Comparison of ENCODE assay signal across 22 cellular contexts in the genomic region with DNA sequence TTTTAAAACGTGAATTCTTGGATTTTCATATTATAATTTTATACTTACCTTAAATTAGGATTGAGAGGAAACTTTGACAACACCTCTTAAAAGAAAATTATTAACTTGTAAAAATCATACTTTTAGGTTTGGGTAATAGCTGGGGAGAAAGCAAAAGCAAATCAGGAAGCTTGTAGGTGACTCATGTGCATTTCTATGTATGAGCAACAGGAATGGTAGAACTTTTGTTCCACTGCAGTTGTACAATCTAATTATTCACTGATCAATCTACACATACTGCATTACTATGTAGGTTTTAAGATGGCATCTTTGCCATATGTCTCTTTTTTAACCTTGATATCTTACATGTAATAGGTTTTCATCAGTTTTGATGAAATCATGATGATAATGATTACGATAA.
DNase-seq lines count a peak whose midpoint lies in the region; ATAC-seq and TF ChIP-seq lines count a peak whose summit lies in the region.
"Had no signal": no experiment of that assay in that cellular context is flagged by ENCODE, and none has a peak within 500 bp of the region (broad histone marks: within the 10 kb centered on the region; RNA-seq: fewer than 3 reads in every experiment).

No MANE protein-coding gene starts in this region.

- intact Hi-C loops in IMR-90 (cut with micrococcal nuclease) (no loop called here), ovary (cut with DNase I) (no loop called here)

- 0 out of 2 replicates have a peak, but pooled peaks cover 6% of the 10 kb centered on the region for H4K20me1 ChIP-seq in IMR-90 (ENCODE audit: insufficient read depth, low read length)

- no peak overlapping the region for H3K4ac ChIP-seq in IMR-90 (ENCODE audit: low read depth, low read length)

- no peak overlapping the region for H3K56ac ChIP-seq in IMR-90 (ENCODE audit: extremely low read depth, insufficient read depth, low read length)

- H2AK5ac ChIP-seq in IMR-90 (ENCODE audit: low read depth, low read length), result no peak overlapping the region

- H3K27ac ChIP-seq in IMR-90 (ENCODE audit: insufficient read depth, low read length) (no peak overlapping the region), ovary (no peak overlapping the region)
- H3K27ac ChIP-seq: gastroesophageal sphincter, KMS-11, neutrophil, transverse colon had no signal

- dilution Hi-C loops in IMR-90 (cut with HindIII; ENCODE audit: low sequenced_read_pairs, unreplicated experiment), result no loop called here

- POLR2A ChIA-PET in IMR-90 (lab: Charles Lee; ENCODE audit: unreplicated experiment), result no interaction called here

- H3K79me1 ChIP-seq in IMR-90 (ENCODE audit: low read depth in 1 of 2, low read length in 2 of 2), result peaks cover 3 to 22% of the 10 kb centered on the region in 2 experiments; a peak in 2 of 4 replicates

- peak overlapping the region; percentile 48; the same call in 1 of the 2 replicates for H3K4me2 ChIP-seq in IMR-90 (ENCODE audit: low read depth, low read length)
- H3K4me2 ChIP-seq: KMS-11 had no signal

- H3K9ac ChIP-seq in IMR-90 (ENCODE audit: low read depth, low read length), result no peak overlapping the region
- H3K9ac ChIP-seq: KMS-11 had no signal

- H3K23ac ChIP-seq in IMR-90 (ENCODE audit: low read depth, low read length), result no peak overlapping the region

- H3K18ac ChIP-seq in IMR-90 (ENCODE audit: low read depth, low read length), result no peak overlapping the region

- no peak overlapping the region for H2AFZ ChIP-seq in IMR-90 (replicated peaks; ENCODE audit: low read length, poor library complexity)

- in situ Hi-C loops in IMR-90 (cut with MboI; ENCODE audit: low sequenced_read_pairs), result no loop called here
- in situ Hi-C loops in astrocyte of the spinal cord (cut with HindIII; ENCODE audit: low sequenced_read_pairs), result no loop called here

- no CpG with 5 or more reads among the region's 2 CpGs for WGBS in IMR-90 (ENCODE audit: extremely low coverage in 2 of 2, insufficient read length in 1 of 2), 2 experiments
- 68 to 95% (median 90%) methylated on average over 2 of the region's 2 CpGs for WGBS in ovary, 3 donors

- no peak overlapping the region for H3K14ac ChIP-seq in IMR-90 (replicated peaks; ENCODE audit: low read depth, low read length)

- no peak overlapping the region for H2BK20ac ChIP-seq in IMR-90 (ENCODE audit: low read depth, low read length)

- TF ChIP-seq RAD21 in IMR-90 (IDR thresholded peaks at IDR 0.05; ENCODE audit: low read length), result no peak

- H4K5ac ChIP-seq in IMR-90 (ENCODE audit: low read depth, low read length), result no peak overlapping the region

- DNase-seq in AG08395 (ENCODE audit: low spot score) (peak; percentile 37), IMR-90 (peak; percentile 74), astrocyte of the spinal cord (ENCODE audit: low read depth, low spot score) (peak; percentile 36), foreskin fibroblast (peak; percentile 41 to 72), kidney glomerular epithelial cell (lab: John Stamatoyannopoulos, UW) (no peak), ovary (no peak)
- DNase-seq in stimulated activated CD4-positive, alpha-beta T cell treated with anti-CD3 and anti-CD28 coated beads, Interleukin-1b, Interleukin-23, amount 100 ng/mL, for 48 hours, result no peak
- DNase-seq: 8988T; activated CD8-positive, alpha-beta T cell treated with anti-CD3 and anti-CD28 coated beads, Interleukin-2, amount 10 ng/mL, durations not matched to agents 7 days and 5 days; activated gamma-delta T cell; activated naive CD8-positive, alpha-beta T cell treated with anti-CD3 and anti-CD28 coated beads, Interleukin-2, amount 50 U/mL, for 24 hours; COR-L47; DMS79; H9; NCI-H187; stimulated activated CD4-positive, alpha-beta T cell treated with anti-CD3 and anti-CD28 coated beads, Interleukin-4, amount 100 ng/mL, for 4 hours; stimulated activated naive CD8-positive, alpha-beta T cell treated with anti-CD3 and anti-CD28 coated beads, Interleukin-15, amount 100 ng/mL, for 72 hours; transverse colon had no signal

- no peak overlapping the region for H4K8ac ChIP-seq in IMR-90 (ENCODE audit: low read depth in 2 of 2, low read length in 2 of 2)

- H3K4me1 ChIP-seq in IMR-90 (ENCODE audit: control insufficient read depth, insufficient read depth, low read length), result peaks cover 4% of the 10 kb centered on the region
- peaks cover 2% of the 10 kb centered on the region for H3K4me1 ChIP-seq in ovary (ENCODE audit: insufficient read depth)

- no peak overlapping the region for H4K91ac ChIP-seq in IMR-90 (ENCODE audit: insufficient read depth, low read depth, low read length)

- BruUV-seq in IMR-90 (replicated peaks; lab: Mats Ljungman, UMichigan), result no TSS peak

- H3K9me3 ChIP-seq in IMR-90 (ENCODE audit: control insufficient read depth, insufficient read depth, low read length), result no peaks in the 10 kb centered on the region
- H3K9me3 ChIP-seq in ovary, result no peaks in the 10 kb centered on the region
- H3K9me3 ChIP-seq: gastroesophageal sphincter, neutrophil, transverse colon had no signal

- no peak overlapping the region for H2AK9ac ChIP-seq in IMR-90 (replicated peaks; ENCODE audit: low read depth, low read length, poor library complexity)

- TF ChIP-seq CTCF in IMR-90 (conservative IDR thresholded peaks at IDR 0.05; ENCODE audit: low read depth, low read length), result no peak
- TF ChIP-seq CTCF in astrocyte of the spinal cord (IDR thresholded peaks at IDR 0.05; ENCODE audit: low read depth, low read length), result no peak
- no peak for TF ChIP-seq CTCF in foreskin fibroblast (IDR thresholded peaks at IDR 0.05; ENCODE audit: low read depth, low read length)
- TF ChIP-seq CTCF in ovary (IDR thresholded peaks at IDR 0.05), result no peak

- no peak for TF ChIP-seq EP300 in ovary (IDR thresholded peaks at IDR 0.05)

- TF ChIP-seq POLR2A in IMR-90 (IDR thresholded peaks at IDR 0.05; ENCODE audit: low read depth, low read length) (no peak), ovary (IDR thresholded peaks at IDR 0.05) (no peak)

- H3K27me3 ChIP-seq in IMR-90 (ENCODE audit: control insufficient read depth, insufficient read depth, low read length) (no peaks in the 10 kb centered on the region), ovary (no peaks in the 10 kb centered on the region)
- H3K27me3 ChIP-seq: gastroesophageal sphincter, neutrophil, transverse colon had no signal

- H3K36me3 ChIP-seq in IMR-90 (ENCODE audit: control insufficient read depth, insufficient read depth, low read length) (no peaks in the 10 kb centered on the region), ovary (no peaks in the 10 kb centered on the region)
- H3K36me3 ChIP-seq: gastroesophageal sphincter, neutrophil, transverse colon had no signal

- H2BK5ac ChIP-seq in IMR-90 (ENCODE audit: low read depth, low read length, poor library complexity, severe bottlenecking), result no peak overlapping the region

- H2BK120ac ChIP-seq in IMR-90 (ENCODE audit: low read depth, low read length), result no peak overlapping the region

- H3K9me1 ChIP-seq in IMR-90 (ENCODE audit: insufficient read depth, low read length), result no peaks in the 10 kb centered on the region

- no peak overlapping the region for H2BK15ac ChIP-seq in IMR-90 (ENCODE audit: low read depth, low read length)

- CTCF ChIA-PET in IMR-90 (lab: Yijun Ruan, JAX), result interaction anchor here (0.5 kb wide), 1 partner anchor 203 kb away, joined by 3 read pairs; no protein-coding TSS in a partner anchor

- peak; percentile 74 for ATAC-seq in IMR-90 (ENCODE audit: low read depth)
- no peak for ATAC-seq in GM21367 (IDR thresholded peaks at IDR 0.05; ENCODE audit: unreplicated experiment)
- ATAC-seq: activated CD8-positive, alpha-beta T cell treated with anti-CD3 and anti-CD28 coated beads, Interleukin-2, amount 10 ng/mL, durations not matched to agents 7 days and 5 days; activated naive CD8-positive, alpha-beta T cell treated with anti-CD3 and anti-CD28 coated beads, Interleukin-2, amount 50 U/mL, for 24 hours; gastroesophageal sphincter; stimulated activated naive CD8-positive, alpha-beta T cell treated with anti-CD3 and anti-CD28 coated beads, Interleukin-15, amount 100 ng/mL, for 72 hours had no signal

- H3K4me3 ChIP-seq in IMR-90 (ENCODE audit: insufficient read depth, low read depth, low read length), result no peak overlapping the region
- H3K4me3 ChIP-seq in astrocyte of the spinal cord (ENCODE audit: low read depth, low read length), result no peak overlapping the region
- no peak overlapping the region for H3K4me3 ChIP-seq in foreskin fibroblast (ENCODE audit: low read depth in 1 of 2, low read length in 2 of 2)
- H3K4me3 ChIP-seq in ovary, result no peak overlapping the region
- H3K4me3 ChIP-seq: gastroesophageal sphincter, transverse colon had no signal

TF ChIP-seq in IMR-90, 13 proteins besides CTCF, POLR2A, EP300 and RAD21:
- TF ChIP-seq NFE2L2 (IDR thresholded peaks at IDR 0.05; ENCODE audit: low read depth, low read length) (no peak), CEBPB (IDR thresholded peaks at IDR 0.05; ENCODE audit: low read depth, low read length) (peak; percentile 54; the same call in 1 of the 2 replicates), RFX5 (IDR thresholded peaks at IDR 0.05; ENCODE audit: low read depth, low read length) (no peak), MAZ (IDR thresholded peaks at IDR 0.05; ENCODE audit: borderline replicate concordance, low read depth, low read length) (no peak), RCOR1 (IDR thresholded peaks at IDR 0.05; ENCODE audit: insufficient replicate concordance, low read length) (no peak), FOS (IDR thresholded peaks at IDR 0.05; ENCODE audit: low read depth, low read length) (0 out of 2 replicates have a peak, but pooled peaks have one; percentile 34)
TF ChIP-seq in IMR-90: peak in this region for 2.

Comparison
In these comparisons a context has a peak if more than half of its experiments do, and no peak if none do; other contexts are left out.
1. DNase-seq: peak in AG08395 (single experiment), IMR-90 (single experiment), astrocyte of the spinal cord (single experiment) and foreskin fibroblast (2 of 2); none in kidney glomerular epithelial cell (single experiment), stimulated activated CD4-positive, alpha-beta T cell treated with anti-CD3 and anti-CD28 coated beads, Interleukin-1b, Interleukin-23, amount 100 ng/mL, for 48 hours (single experiment) and ovary (0 of 5).